Comparison of ENCODE assay signal across 35 cellular contexts in genomic region chr4:134282680-134283079, GRCh38.
"Had no signal": no experiment of that assay in that cellular context is flagged by ENCODE, and none has a peak within 500 bp of the region (broad histone marks: within the 10 kb centered on the region; RNA-seq: fewer than 3 reads in every experiment).

No MANE protein-coding gene starts in this region.

- H3K9me3 ChIP-seq: MG63 had no signal

- DNase-seq: MG63, MM.1S, MV-4-11, NCI-H1048, NCI-H1092, NCI-H1092 treated with DMSO at 0.1 percent for 48 hours, NCI-H1105, NCI-H1105 treated with DMSO at 0.1 percent for 48 hours, NCI-H1417, NCI-H1417 treated with DMSO at 0.1 percent for 48 hours, NCI-H1436, NCI-H1436 treated with DMSO at 0.1 percent for 48 hours, NCI-H146, NCI-H1694, NCI-H1694 treated with DMSO at 0.1 percent for 48 hours, NCI-H187, NCI-H187 treated with DMSO at 0.1 percent for 48 hours, NCI-H1930, NCI-H2029, NCI-H2029 treated with DMSO at 0.1 percent for 48 hours, NCI-H2081, NCI-H2081 treated with DMSO at 0.1 percent for 48 hours, NCI-H2107, NCI-H2171, NCI-H2171 treated with DMSO at 0.1 percent for 48 hours, NCI-H2227 treated with DMSO at 0.1 percent for 48 hours, NCI-H226, NCI-H345, NCI-H446, NCI-H446 treated with DMSO at 0.1 percent for 48 hours, NCI-H510A, NCI-H510A treated with DMSO at 0.1 percent for 48 hours, NCI-H524, NCI-H524 treated with DMSO at 0.1 percent for 48 hours, NCI-H526 had no signal

- H3K36me3 ChIP-seq: MG63 had no signal

- H3K27me3 ChIP-seq: MG63 had no signal

- H3K4me3 ChIP-seq: MG63 had no signal
